ENCODE assay signal across 24 cellular contexts in genomic region chr4:97404876-97405523, GRCh38.
"Had no signal": no experiment of that assay in that cellular context is flagged by ENCODE, and none has a peak within 500 bp of the region (broad histone marks: within the 10 kb centered on the region; RNA-seq: fewer than 3 reads in every experiment).

No MANE protein-coding gene starts in this region.

- ATAC-seq: activated CD8-positive, alpha-beta memory T cell treated with anti-CD3 and anti-CD28 coated beads, Interleukin-2, amount 10 ng/mL, durations not matched to agents 7 days and 5 days; activated CD8-positive, alpha-beta T cell treated with anti-CD3 and anti-CD28 coated beads for 36 hours; foreskin keratinocyte; left cardiac atrium; mucosa of descending colon; stimulated activated effector memory CD8-positive, alpha-beta T cell treated with anti-CD3 and anti-CD28 coated beads, Interleukin-12 subunit alpha, Interleukin-12 subunit beta, amount 100 ng/mL, for 72 hours; stimulated activated naive CD8-positive, alpha-beta T cell treated with anti-CD3 and anti-CD28 coated beads, Interleukin-15, amount 100 ng/mL, for 72 hours had no signal

- FAIRE-seq: endometrium had no signal

- H3K36me3 ChIP-seq: right lobe of liver, tibial artery, WERI-Rb-1 had no signal

- H3K27me3 ChIP-seq: foreskin keratinocyte, right lobe of liver, tibial artery had no signal

- H3K4me1 ChIP-seq: foreskin keratinocyte, right lobe of liver, tibial artery had no signal

- DNase-seq: activated CD4-positive, alpha-beta T cell treated with anti-CD3 and anti-CD28 coated beads, Interleukin-2, amount 10 ng/mL, durations not matched to agents 7 days and 5 days; activated CD4-positive, CD25-positive, alpha-beta regulatory T cell treated with anti-CD3 and anti-CD28 coated beads, Interleukin-2, amount 50 U/mL, for 72 hours; activated CD8-positive, alpha-beta memory T cell treated with anti-CD3 and anti-CD28 coated beads, Interleukin-2, amount 10 ng/mL, durations not matched to agents 7 days and 5 days; activated CD8-positive, alpha-beta T cell treated with anti-CD3 and anti-CD28 coated beads for 36 hours; activated effector memory CD4-positive, alpha-beta T cell treated with anti-CD3 and anti-CD28 coated beads, Interleukin-2, amount 50 U/mL, for 16 hours; activated naive CD4-positive, alpha-beta T cell treated with anti-CD3 and anti-CD28 coated beads, Interleukin-2, amount 10 ng/mL, durations not matched to agents 7 days and 5 days; activated T-cell treated with anti-CD3 and anti-CD28 coated beads for 4 hours; effector CD4-positive, alpha-beta T cell; erythroblast; foreskin keratinocyte; glutamatergic neuron; hippocampal formation; left cardiac atrium; mesendoderm; mucosa of descending colon; nucleus accumbens; right lobe of liver; stimulated activated CD4-positive, alpha-beta T cell treated with anti-CD3 and anti-CD28 coated beads, Interleukin-1b, Interleukin-23, amount 100 ng/mL, for 48 hours; stimulated activated naive CD8-positive, alpha-beta T cell treated with anti-CD3 and anti-CD28 coated beads, Interleukin-15, amount 100 ng/mL, for 72 hours; tibial artery; WERI-Rb-1 had no signal

- H3K4me3 ChIP-seq: mucosa of descending colon, skin epidermis, tibial artery had no signal

- H3K9me3 ChIP-seq: mucosa of descending colon, right lobe of liver, tibial artery had no signal

- H3K27ac ChIP-seq: foreskin keratinocyte, right lobe of liver, skin epidermis, tibial artery, WERI-Rb-1 had no signal
